In the genomic region with DNA sequence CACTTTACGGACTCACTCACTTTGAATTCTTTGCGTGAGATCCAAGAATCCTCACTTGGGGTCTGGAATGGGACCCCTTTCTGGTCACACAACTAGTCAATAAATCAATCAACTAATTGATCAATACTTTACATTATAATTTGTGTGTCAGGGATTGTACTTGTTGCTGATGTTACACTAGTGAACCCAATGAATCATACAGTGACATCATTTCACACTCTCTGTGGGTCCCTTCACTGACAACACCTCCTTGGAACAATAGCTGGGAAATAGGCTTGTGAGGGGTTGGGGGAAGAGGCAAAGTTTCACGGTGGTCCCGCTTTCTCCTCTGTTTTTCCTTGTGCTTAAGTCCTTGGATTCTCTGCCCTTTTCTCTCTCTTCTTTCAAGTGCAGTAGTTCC, we compare ENCODE assay signal across 23 cellular contexts. TPM values are rescaled to one million over a fixed set of nuclear protein-coding genes. Genes with fewer than 3 reads are reported as not detected.
"Had no signal": no experiment of that assay in that cellular context is flagged by ENCODE, and none has a peak within 500 bp of the region (broad histone marks: within the 10 kb centered on the region; RNA-seq: fewer than 3 reads in every experiment).

No MANE protein-coding gene starts in this region.

- H3K27me3 ChIP-seq: gastrocnemius medialis, right lobe of liver, vagina had no signal

- H3K4me3 ChIP-seq: gastrocnemius medialis, right lobe of liver, skin epidermis, vagina had no signal

- H3K27ac Mint-ChIP-seq: activated CD4-positive, alpha-beta T cell treated with anti-CD3 and anti-CD28 coated beads, Interleukin-2, amount 10 ng/mL, durations not matched to agents 24 days and 14 days; naive thymus-derived CD4-positive, alpha-beta T cell had no signal

- H3K4me3 Mint-ChIP-seq: activated CD4-positive, alpha-beta T cell treated with anti-CD3 and anti-CD28 coated beads, Interleukin-2, amount 10 ng/mL, durations not matched to agents 24 days and 14 days; naive thymus-derived CD4-positive, alpha-beta T cell; neural crest cell had no signal

- H3K4me1 ChIP-seq: gastrocnemius medialis, vagina had no signal

- H3K36me3 ChIP-seq: gastrocnemius medialis, right lobe of liver, vagina had no signal

- H3K36me3 Mint-ChIP-seq: naive thymus-derived CD4-positive, alpha-beta T cell had no signal

- H3K9me3 ChIP-seq: gastrocnemius medialis, right lobe of liver, vagina had no signal

- H3K9me3 Mint-ChIP-seq: activated CD4-positive, alpha-beta T cell treated with anti-CD3 and anti-CD28 coated beads, Interleukin-2, amount 10 ng/mL, durations not matched to agents 24 days and 14 days; naive thymus-derived CD4-positive, alpha-beta T cell; neural crest cell had no signal

- H3K27ac ChIP-seq: gastrocnemius medialis, right lobe of liver, skin epidermis, vagina had no signal

- ATAC-seq: gastrocnemius medialis; left colon; naive thymus-derived CD4-positive, alpha-beta T cell; right lobe of liver had no signal

- H3K4me1 Mint-ChIP-seq: activated CD4-positive, alpha-beta T cell treated with anti-CD3 and anti-CD28 coated beads, Interleukin-2, amount 10 ng/mL, durations not matched to agents 24 days and 14 days; neural crest cell had no signal

- DNase-seq: activated CD4-positive, alpha-beta T cell treated with anti-CD3 and anti-CD28 coated beads, Interleukin-2, amount 10 ng/mL, durations not matched to agents 24 days and 14 days; activated naive CD4-positive, alpha-beta T cell treated with Interleukin-2 at 50 U/mL for 16 hours; activated T-cell treated with anti-CD3 and anti-CD28 coated beads, Interleukin-2, amount 50 U/mL, for 1 hour; amygdala; gastrocnemius medialis; hippocampal formation; islet precursor cell; left colon; naive thymus-derived CD4-positive, alpha-beta T cell; occipital lobe; right lobe of liver; stimulated activated CD4-positive, alpha-beta T cell treated with anti-CD3 and anti-CD28 coated beads, Interleukin-1b, Interleukin-23, amount 100 ng/mL, for 48 hours; trophoblast cell had no signal

RNA-seq across cellular contexts. Expression of gene TPH2, which starts 35.0 kb away (rescaled TPM):
- total RNA-seq: activated CD4-positive, alpha-beta T cell treated with anti-CD3 and anti-CD28 coated beads, Interleukin-2, amount 10 ng/mL, durations not matched to agents 24 days and 14 days; cardiac septum; chondrocyte; gastrocnemius medialis; left colon; lower leg skin; mesenteric fat pad; occipital lobe; T-helper 2 cell treated with Interferon-gamma antibody and Interleukin-4, amounts not matched to agents 100 ng/mL and 5 ng/mL, for 36 hours; temporal lobe; vagina had no signal
- polyA plus RNA-seq: esophagus; naive thymus-derived CD4-positive, alpha-beta T cell had no signal
